1 cellular context compared by ENCODE assay signal in genomic region chr17:82450357-82451106, GRCh38.
TF ChIP-seq lines count a peak whose summit lies in the region.

Gene CYBC1, minus strand, starts transcription at chr17:82450752. Its CDS starts 1,498 bp downstream, at chr17:82449254.

TF ChIP-seq in IMR-90, 13 proteins besides CTCF, POLR2A, EP300 and RAD21 (continued from another document):
- no peak for TF ChIP-seq ELK1 (IDR thresholded peaks at IDR 0.05; ENCODE audit: borderline replicate concordance, low read depth, low read length)
- peak; percentile 90; the same call in 1 of the 2 replicates for TF ChIP-seq MAZ (IDR thresholded peaks at IDR 0.05; ENCODE audit: borderline replicate concordance, low read depth, low read length)
